Comparison of ENCODE assay signal across 1 cellular context in genomic region chr14:25406818-25407217, GRCh38.
TF ChIP-seq lines count a peak whose summit lies in the region.

No MANE protein-coding gene starts in this region.

TF ChIP-seq in H1, 55 proteins besides CTCF, POLR2A, EP300 and RAD21 (continued from another document):
- TF ChIP-seq CHD7 (IDR thresholded peaks at IDR 0.05; ENCODE audit: insufficient replicate concordance, low read length), result no peak
- TF ChIP-seq KDM1A (IDR thresholded peaks at IDR 0.05; ENCODE audit: borderline replicate concordance, low read length), result no peak
- TF ChIP-seq ZNF274 (IDR thresholded peaks at IDR 0.05; ENCODE audit: borderline replicate concordance, extremely low read depth, low read length), result no peak
- no peak for TF ChIP-seq SAP30 (IDR thresholded peaks at IDR 0.05; ENCODE audit: insufficient read depth, insufficient replicate concordance, low read length)
- no peak for TF ChIP-seq RFX5 (IDR thresholded peaks at IDR 0.05; ENCODE audit: borderline replicate concordance, low read depth, low read length)
- TF ChIP-seq SP4 (IDR thresholded peaks at IDR 0.05; ENCODE audit: low read length), result no peak
- no peak for TF ChIP-seq CBX8 (IDR thresholded peaks at IDR 0.05; ENCODE audit: borderline replicate concordance, low read depth, low read length)
- TF ChIP-seq SUZ12 (IDR thresholded peaks at IDR 0.05; ENCODE audit: low read length), result no peak
